In the genomic region with DNA sequence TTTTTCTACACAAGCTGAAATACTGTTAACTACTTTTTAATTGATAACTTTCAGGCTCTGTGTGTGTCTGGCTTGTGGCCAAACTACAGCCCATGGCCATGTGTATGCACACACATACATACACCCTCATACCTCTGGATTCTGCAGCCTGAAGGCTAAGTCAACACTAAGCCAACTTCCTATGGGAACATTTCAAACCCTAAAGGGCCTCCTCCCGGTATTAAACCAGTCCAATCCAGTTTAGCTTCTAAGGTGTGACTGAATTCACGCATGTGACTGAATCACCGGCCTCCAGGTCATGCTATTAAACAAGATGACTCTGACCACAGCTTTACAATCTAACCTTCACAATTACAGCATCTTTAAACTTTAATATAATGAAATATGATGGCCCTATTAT, we compare ENCODE assay signal across 15 cellular contexts. TPM values are rescaled to one million over a fixed set of nuclear protein-coding genes. Genes with fewer than 3 reads are reported as not detected.
DNase-seq lines count a peak whose midpoint lies in the region; ATAC-seq and TF ChIP-seq lines count a peak whose summit lies in the region.
"Had no signal": no experiment of that assay in that cellular context is flagged by ENCODE, and none has a peak within 500 bp of the region (broad histone marks: within the 10 kb centered on the region; RNA-seq: fewer than 3 reads in every experiment).

No MANE protein-coding gene starts in this region.

- TF ChIP-seq CTCF in BE2C (IDR thresholded peaks at IDR 0.05; ENCODE audit: low read depth, low read length) (no peak), HEK293 (tag by site-specific recombination; IDR thresholded peaks at IDR 0.05) (no peak), left lung (IDR thresholded peaks at IDR 0.05) (no peak), GM20000 (IDR thresholded peaks at IDR 0.05; ENCODE audit: extremely low read depth, missing control alignments) (no peak)

- no peaks in the 10 kb centered on the region for H3K4me1 ChIP-seq in BE2C
- H3K4me1 ChIP-seq in HEK293 (ENCODE audit: control insufficient read depth, insufficient read depth, low read length): peaks cover 25% of the 10 kb centered on the region
- no peaks in the 10 kb centered on the region for H3K4me1 ChIP-seq in left lung
- H3K4me1 ChIP-seq: parathyroid adenoma had no signal

- ATAC-seq in left lung: peak; percentile 18
- no peak for ATAC-seq in GM21786 (IDR thresholded peaks at IDR 0.05; ENCODE audit: unreplicated experiment)
- no peak for ATAC-seq in GM19467 (IDR thresholded peaks at IDR 0.05; ENCODE audit: unreplicated experiment)

- in situ Hi-C loops in T47D (cut with HindIII; ENCODE audit: low pct_unique_long_range_greater_than_20kb, low sequenced_read_pairs): no loop called here

- no peaks in the 10 kb centered on the region for H3K27me3 ChIP-seq in BE2C
- no peaks in the 10 kb centered on the region for H3K27me3 ChIP-seq in left lung
- H3K27me3 ChIP-seq: esophagus muscularis mucosa, Peyer's patch had no signal

- no peaks in the 10 kb centered on the region for H3K9me3 ChIP-seq in BE2C
- no peaks in the 10 kb centered on the region for H3K9me3 ChIP-seq in HEK293 (ENCODE audit: control insufficient read depth, insufficient read depth, low read depth, low read length)
- no peaks in the 10 kb centered on the region for H3K9me3 ChIP-seq in left lung
- H3K9me3 ChIP-seq: esophagus muscularis mucosa, Peyer's patch had no signal

- intact Hi-C loops in left lung (cut with DNase I): no loop called here

- POLR2A ChIA-PET in HEK293 (lab: Yijun Ruan, JAX): no interaction called here

- CTCF ChIA-PET in HEK293 (lab: Yijun Ruan, JAX): interaction anchor here (1.3 kb wide), 1 partner anchor 47 kb away, joined by 5 read pairs; no protein-coding TSS in a partner anchor

- H3K4me3 ChIP-seq in BE2C (ENCODE audit: low read depth, low read length) (no peak overlapping the region), HEK293 (ENCODE audit: low read depth, low read length) (no peak overlapping the region), left lung (no peak overlapping the region)
- H3K4me3 ChIP-seq: esophagus muscularis mucosa, Peyer's patch had no signal

- no peaks in the 10 kb centered on the region for H3K36me3 ChIP-seq in BE2C
- no peaks in the 10 kb centered on the region for H3K36me3 ChIP-seq in HEK293 (ENCODE audit: control insufficient read depth in 2 of 2, insufficient read depth in 1 of 2, low read length in 2 of 2)
- no peaks in the 10 kb centered on the region for H3K36me3 ChIP-seq in left lung
- H3K36me3 ChIP-seq: esophagus muscularis mucosa, Peyer's patch had no signal

- peak; percentile 16 for DNase-seq in BE2C
- peak; percentile 6 to 83 for DNase-seq in T47D (ENCODE audit: low read depth in 1 of 2, low spot score in 1 of 2)
- DNase-seq in left lung: no peak
- DNase-seq in inferior parietal cortex (ENCODE audit: extremely low spot score): no peak
- no peak for DNase-seq in GM20000 (ENCODE audit: low spot score)
- DNase-seq: activated CD4-positive, alpha-beta T cell treated with anti-CD3 and anti-CD28 coated beads for 4 hours; activated T-cell treated with anti-CD3 and anti-CD28 coated beads, Interleukin-2, amount 50 U/mL, for 24 hours; DMS153; T-helper 2 cell had no signal

- H3K27ac ChIP-seq in HEK293 (ENCODE audit: extremely low read depth, low read depth, low read length) (no peak overlapping the region), left lung (no peak overlapping the region)
- H3K27ac ChIP-seq: esophagus muscularis mucosa, parathyroid adenoma, Peyer's patch had no signal

TF ChIP-seq in HEK293, 187 proteins besides CTCF, POLR2A, EP300 and RAD21:
- no peak for TF ChIP-seq ZNF394 (tag by site-specific recombination; IDR thresholded peaks at IDR 0.05; ENCODE audit: borderline replicate concordance)
- TF ChIP-seq ZNF280C (tag by site-specific recombination; IDR thresholded peaks at IDR 0.05): no peak
- TF ChIP-seq, protein P1, sequence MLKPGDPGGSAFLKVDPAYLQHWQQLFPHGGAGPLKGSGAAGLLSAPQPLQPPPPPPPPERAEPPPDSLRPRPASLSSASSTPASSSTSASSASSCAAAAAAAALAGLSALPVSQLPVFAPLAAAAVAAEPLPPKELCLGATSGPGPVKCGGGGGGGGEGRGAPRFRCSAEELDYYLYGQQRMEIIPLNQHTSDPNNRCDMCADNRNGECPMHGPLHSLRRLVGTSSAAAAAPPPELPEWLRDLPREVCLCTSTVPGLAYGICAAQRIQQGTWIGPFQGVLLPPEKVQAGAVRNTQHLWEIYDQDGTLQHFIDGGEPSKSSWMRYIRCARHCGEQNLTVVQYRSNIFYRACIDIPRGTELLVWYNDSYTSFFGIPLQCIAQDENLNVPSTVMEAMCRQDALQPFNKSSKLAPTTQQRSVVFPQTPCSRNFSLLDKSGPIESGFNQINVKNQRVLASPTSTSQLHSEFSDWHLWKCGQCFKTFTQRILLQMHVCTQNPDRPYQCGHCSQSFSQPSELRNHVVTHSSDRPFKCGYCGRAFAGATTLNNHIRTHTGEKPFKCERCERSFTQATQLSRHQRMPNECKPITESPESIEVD (tag by site-specific recombination; IDR thresholded peaks at IDR 0.05): peak; percentile 55; the same call in 1 of the 2 replicates
- no peak for TF ChIP-seq ZNF138 (tag by site-specific recombination; IDR thresholded peaks at IDR 0.05; ENCODE audit: borderline replicate concordance)
- TF ChIP-seq GLI4 (tag by site-specific recombination; IDR thresholded peaks at IDR 0.05): no peak
- TF ChIP-seq IKZF3 (tag by site-specific recombination; IDR thresholded peaks at IDR 0.05): 0 out of 2 replicates have a peak, but pooled peaks have one; percentile 32
- TF ChIP-seq, protein P2, sequence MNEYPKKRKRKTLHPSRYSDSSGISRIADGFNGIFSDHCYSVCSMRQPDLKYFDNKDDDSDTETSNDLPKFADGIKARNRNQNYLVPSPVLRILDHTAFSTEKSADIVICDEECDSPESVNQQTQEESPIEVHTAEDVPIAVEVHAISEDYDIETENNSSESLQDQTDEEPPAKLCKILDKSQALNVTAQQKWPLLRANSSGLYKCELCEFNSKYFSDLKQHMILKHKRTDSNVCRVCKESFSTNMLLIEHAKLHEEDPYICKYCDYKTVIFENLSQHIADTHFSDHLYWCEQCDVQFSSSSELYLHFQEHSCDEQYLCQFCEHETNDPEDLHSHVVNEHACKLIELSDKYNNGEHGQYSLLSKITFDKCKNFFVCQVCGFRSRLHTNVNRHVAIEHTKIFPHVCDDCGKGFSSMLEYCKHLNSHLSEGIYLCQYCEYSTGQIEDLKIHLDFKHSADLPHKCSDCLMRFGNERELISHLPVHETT (tag by site-specific recombination; IDR thresholded peaks at IDR 0.05): no peak
- TF ChIP-seq ZNF366 (tag by site-specific recombination; conservative IDR thresholded peaks at IDR 0.05): no peak

RNA-seq across cellular contexts. Expression of gene DST, which starts 20.7 kb away (rescaled TPM):
- 91.0 TPM for polyA plus RNA-seq in BE2C (2012; ENCODE audit: insufficient read depth, insufficient read length, low read depth)
- total RNA-seq in left lung: 100 to 1,000 TPM; 290 to 337 TPM

Comparison
In these comparisons a context has a peak if more than half of its experiments do, and no peak if none do; other contexts are left out.
1. DNase-seq: peak in BE2C (single experiment) and T47D (2 of 2); none in left lung (0 of 2), inferior parietal cortex (single experiment) and GM20000 (single experiment).